In the genomic region with DNA sequence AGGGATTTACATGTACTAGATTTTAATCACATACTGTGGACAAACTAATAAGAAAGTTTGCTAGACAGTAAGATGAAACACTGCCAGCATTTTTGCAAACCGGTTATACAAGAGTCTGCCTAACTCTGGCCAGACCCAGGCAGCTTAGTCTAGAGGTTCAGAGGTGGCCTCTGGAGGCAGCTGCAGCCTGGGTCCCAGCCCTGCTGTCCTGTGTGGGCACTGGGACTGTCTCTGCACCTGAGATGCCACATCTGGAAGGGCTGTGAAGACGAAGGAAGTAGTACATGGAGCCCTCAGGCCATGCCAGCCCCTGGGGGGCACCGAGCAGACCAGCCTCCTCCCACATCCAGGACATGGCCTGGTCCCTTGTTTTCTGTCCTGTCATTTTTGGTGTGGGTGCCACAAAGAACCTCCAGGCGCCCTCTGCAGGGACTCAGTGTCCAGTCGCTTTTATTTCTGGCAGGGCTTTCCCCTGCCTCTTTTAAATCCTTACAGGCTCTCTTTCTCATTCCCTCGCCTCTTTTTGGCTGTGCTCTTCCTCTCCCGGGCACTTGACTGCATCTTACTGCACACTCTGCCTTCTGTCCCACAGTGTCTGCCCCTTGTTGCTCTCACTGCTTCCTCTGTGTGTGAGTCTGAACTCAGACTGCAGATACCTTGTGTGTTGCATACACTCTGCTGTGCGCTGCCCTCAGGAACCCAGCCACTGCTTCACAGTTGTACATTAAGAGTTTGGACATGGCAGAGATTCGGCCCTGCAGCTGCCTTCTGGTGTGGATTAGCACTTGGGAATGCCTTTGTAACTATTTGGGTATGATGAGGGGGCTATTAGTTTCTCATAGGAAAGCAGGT, we compare ENCODE assay signal across 8 cellular contexts.
DNase-seq lines count a peak whose midpoint lies in the region; ATAC-seq, FAIRE-seq and TF ChIP-seq lines count a peak whose summit lies in the region.

No MANE protein-coding gene starts in this region.

- peak; percentile 82 for DNase-seq in AG20443 (ENCODE audit: low spot score)
- DNase-seq in NCI-H526 treated with DMSO at 0.1 percent for 48 hours (lab: John Stamatoyannopoulos, UW), result peak; percentile 11
- DNase-seq in activated T-cell treated with anti-CD3 and anti-CD28 coated beads, Interleukin-2, amount 50 U/mL, for 4 hours, result peak; percentile 24
- peak; percentile 64 for DNase-seq in glutamatergic neuron
- DNase-seq in posterior vena cava (ENCODE audit: low spot score), result peak; percentile 84
- DNase-seq in GM12892 (ENCODE audit: insufficient read length), result no peak
- no peak for DNase-seq in central memory CD4-positive, alpha-beta T cell

- H3K4me1 Mint-ChIP-seq in activated T-cell treated with anti-CD3 and anti-CD28 coated beads, Interleukin-2, amount 50 U/mL, for 4 hours (ENCODE audit: low read depth), result no peaks in the 10 kb centered on the region
- H3K4me1 Mint-ChIP-seq in glutamatergic neuron (ENCODE audit: low read depth, unreplicated experiment), result peaks cover 5% of the 10 kb centered on the region

- H3K36me3 Mint-ChIP-seq in activated T-cell treated with anti-CD3 and anti-CD28 coated beads, Interleukin-2, amount 50 U/mL, for 4 hours (ENCODE audit: insufficient read depth), result no peaks in the 10 kb centered on the region
- no peaks in the 10 kb centered on the region for H3K36me3 Mint-ChIP-seq in glutamatergic neuron (ENCODE audit: unreplicated experiment)

- FAIRE-seq in GM12892 (lab: Jason Lieb, UNC), result no peak

- no peak overlapping the region for H3K27ac Mint-ChIP-seq in glutamatergic neuron (ENCODE audit: unreplicated experiment)

- TF ChIP-seq CTCF in glutamatergic neuron (IDR thresholded peaks at IDR 0.05; ENCODE audit: partially characterized antibody, unreplicated experiment), result peak; percentile 30

- ATAC-seq in GM18517 (IDR thresholded peaks at IDR 0.05; ENCODE audit: unreplicated experiment), result peak; percentile 59
- no peak for ATAC-seq in activated T-cell treated with anti-CD3 and anti-CD28 coated beads, Interleukin-2, amount 50 U/mL, for 4 hours

- H3K4me3 Mint-ChIP-seq in activated T-cell treated with anti-CD3 and anti-CD28 coated beads, Interleukin-2, amount 50 U/mL, for 4 hours, result no peak overlapping the region
- H3K4me3 Mint-ChIP-seq in glutamatergic neuron (ENCODE audit: unreplicated experiment), result no peak overlapping the region

- H3K27me3 Mint-ChIP-seq in activated T-cell treated with anti-CD3 and anti-CD28 coated beads, Interleukin-2, amount 50 U/mL, for 4 hours (ENCODE audit: low read depth), result no peaks in the 10 kb centered on the region
- H3K27me3 Mint-ChIP-seq in glutamatergic neuron (ENCODE audit: unreplicated experiment), result peaks cover 3% of the 10 kb centered on the region

- intact Hi-C loops in posterior vena cava (cut with DNase I), result loop anchor here (5.0 to 10.0 kb wide), 2 partner anchors 215 to 283 kb away; a partner anchor contains a TSS

- H3K9me3 Mint-ChIP-seq in activated T-cell treated with anti-CD3 and anti-CD28 coated beads, Interleukin-2, amount 50 U/mL, for 4 hours, result no peaks in the 10 kb centered on the region
- H3K9me3 Mint-ChIP-seq in glutamatergic neuron (ENCODE audit: unreplicated experiment), result peaks cover 3% of the 10 kb centered on the region

- TF ChIP-seq POLR2A in GM12892 (IDR thresholded peaks at IDR 0.05; ENCODE audit: low read depth, low read length), result no peak

Comparison
In these comparisons a context has a peak if more than half of its experiments do, and no peak if none do; other contexts are left out.
1. DNase-seq: peak in AG20443 (single experiment), NCI-H526 treated with DMSO at 0.1 percent for 48 hours (single experiment), activated T-cell treated with anti-CD3 and anti-CD28 coated beads, Interleukin-2, amount 50 U/mL, for 4 hours (single experiment), glutamatergic neuron (single experiment) and posterior vena cava (single experiment); none in GM12892 (single experiment) and central memory CD4-positive, alpha-beta T cell (single experiment).